In genomic region chr1:3911521-3911845, GRCh38 we compare ENCODE assay signal across 10 cellular contexts.
A peak's percentile ranks its signal among the peaks of the same experiment; 100 is the strongest.
DNase-seq lines count a peak whose midpoint lies in the region; TF ChIP-seq lines count a peak whose summit lies in the region.
"Had no signal": no experiment of that assay in that cellular context is flagged by ENCODE, and none has a peak within 500 bp of the region (broad histone marks: within the 10 kb centered on the region; RNA-seq: fewer than 3 reads in every experiment).

No MANE protein-coding gene starts in this region.

- H3K36me3 ChIP-seq in NT2/D1 (ENCODE audit: insufficient read depth, insufficient read length, low read length) (no peaks in the 10 kb centered on the region), brain microvascular endothelial cell (replicated peaks) (no peaks in the 10 kb centered on the region)

- peak overlapping the region; percentile 76 for H3K9ac ChIP-seq in NT2/D1 (ENCODE audit: insufficient read length, low read depth)
- H3K9ac ChIP-seq: SK-N-SH had no signal

- no peak for TF ChIP-seq CTCF in brain microvascular endothelial cell (IDR thresholded peaks at IDR 0.05; ENCODE audit: low read depth, low read length, missing control alignments)

- DNase-seq in activated effector memory CD4-positive, alpha-beta T cell treated with anti-CD3 and anti-CD28 coated beads, Interleukin-2, amount 50 U/mL, for 16 hours, result peak; percentile 41
- DNase-seq in activated effector memory CD4-positive, alpha-beta T cell treated with Interleukin-2 at 50 U/mL for 16 hours, result no peak
- no peak for DNase-seq in NT2/D1 (ENCODE audit: low read depth, low spot score)
- no peak for DNase-seq in activated gamma-delta T cell (lab: John Stamatoyannopoulos, UW)
- no peak for DNase-seq in T-helper 1 cell
- DNase-seq in brain microvascular endothelial cell, result no peak
- DNase-seq in cortex of kidney (lab: John Stamatoyannopoulos, UW), result no peak
- DNase-seq: HCEC 1CT had no signal

- H3K27ac ChIP-seq in brain microvascular endothelial cell, result no peak overlapping the region

- no peaks in the 10 kb centered on the region for H3K9me3 ChIP-seq in NT2/D1 (ENCODE audit: insufficient read depth, low read length)
- H3K9me3 ChIP-seq in iPS-18c (ENCODE audit: control insufficient read depth, insufficient read depth, low read length), result peaks cover 2% of the 10 kb centered on the region
- H3K9me3 ChIP-seq: SK-N-SH had no signal

- H3K4me3 ChIP-seq in NT2/D1 (ENCODE audit: insufficient read length, low read depth) (no peak overlapping the region), iPS-18c (ENCODE audit: insufficient read depth, low read depth, low read length) (peak overlapping the region; percentile 28; the same call in 1 of the 2 replicates), brain microvascular endothelial cell (ENCODE audit: low read depth, low read length) (no peak overlapping the region)

- H3K4me1 ChIP-seq in NT2/D1 (ENCODE audit: insufficient read depth, insufficient read length), result peaks cover 13% of the 10 kb centered on the region

- H3K27me3 ChIP-seq in NT2/D1 (ENCODE audit: insufficient read depth, insufficient read length) (no peaks in the 10 kb centered on the region), brain microvascular endothelial cell (replicated peaks) (no peaks in the 10 kb centered on the region)

- in situ Hi-C loops in brain microvascular endothelial cell (cut with HindIII; ENCODE audit: low pct_ligation_motif_present, low sequenced_read_pairs), result no loop called here
